ENCODE assay signal across 9 cellular contexts in genomic region chr10:49397036-49397999, GRCh38. TPM values are rescaled to one million over a fixed set of nuclear protein-coding genes. Genes with fewer than 3 reads are reported as not detected.
DNase-seq lines count a peak whose midpoint lies in the region; ATAC-seq, FAIRE-seq and TF ChIP-seq lines count a peak whose summit lies in the region.
"Had no signal": no experiment of that assay in that cellular context is flagged by ENCODE, and none has a peak within 500 bp of the region (broad histone marks: within the 10 kb centered on the region; RNA-seq: fewer than 3 reads in every experiment).

No MANE protein-coding gene starts in this region.

- H3K27me3 ChIP-seq in neuronal stem cell (ENCODE audit: control insufficient read depth in 3 of 3, insufficient read depth in 3 of 3, low read depth in 1 of 3, low read length in 3 of 3): peaks cover 42 to 97% (median 67%) of the 10 kb centered on the region in 3 experiments

- no peak for TF ChIP-seq CTCF in coronary artery (IDR thresholded peaks at IDR 0.05)

- no peaks in the 10 kb centered on the region for H3K79me1 ChIP-seq in neuronal stem cell (ENCODE audit: low read depth, low read length)

- H3K36me3 ChIP-seq in neuronal stem cell (replicated peaks in 1 of 2; ENCODE audit: control insufficient read depth in 2 of 2, insufficient read depth in 2 of 2, low read length in 2 of 2): no peaks in the 10 kb centered on the region
- H3K36me3 ChIP-seq: transverse colon had no signal

- DNase-seq in GM19239 (ENCODE audit: insufficient read length, low spot score) (peak; percentile 23), coronary artery (ENCODE audit: low spot score) (peak; percentile 61), neuronal stem cell (ENCODE audit: low spot score) (peak; percentile 37), NCI-H128 (lab: John Stamatoyannopoulos, UW; ENCODE audit: unreplicated experiment) (no peak)

- ATAC-seq in HG02885 (IDR thresholded peaks at IDR 0.05; ENCODE audit: poor library complexity, unreplicated experiment) (peak; percentile 22), HG03521 (IDR thresholded peaks at IDR 0.05; ENCODE audit: unreplicated experiment) (no peak), GM18520 (IDR thresholded peaks at IDR 0.05; ENCODE audit: unreplicated experiment) (no peak)

- no CpG with 5 or more reads among the region's 61 CpGs for WGBS in neuronal stem cell (ENCODE audit: extremely low coverage in 2 of 2, insufficient read length in 2 of 2, insufficient replicate concordance in 1 of 2), 2 donors

- H2BK120ac ChIP-seq in neuronal stem cell (ENCODE audit: low read depth, low read length): no peak overlapping the region

- H2AK5ac ChIP-seq in neuronal stem cell (ENCODE audit: low read depth, low read length): no peak overlapping the region

- H2BK15ac ChIP-seq in neuronal stem cell (ENCODE audit: low read length): no peak overlapping the region

- H2BK5ac ChIP-seq in neuronal stem cell (ENCODE audit: low read length): no peak overlapping the region

- H3K4ac ChIP-seq in neuronal stem cell (ENCODE audit: low read length): no peak overlapping the region

- H3K23ac ChIP-seq in neuronal stem cell (ENCODE audit: low read depth, low read length, poor library complexity): peak overlapping the region; percentile 55

- no peak overlapping the region for H3K27ac ChIP-seq in coronary artery
- no peak overlapping the region for H3K27ac ChIP-seq in neuronal stem cell (replicated peaks; ENCODE audit: low read length)
- H3K27ac ChIP-seq: skin epidermis, transverse colon had no signal

- peak overlapping the region; percentile 48 for H3K4me2 ChIP-seq in neuronal stem cell (ENCODE audit: insufficient read depth, low read length, poor library complexity, severe bottlenecking)

- no peaks in the 10 kb centered on the region for H3K9me3 ChIP-seq in neuronal stem cell (replicated peaks in 1 of 2; ENCODE audit: control insufficient read depth in 2 of 2, insufficient read depth in 1 of 2, low read depth in 1 of 2, low read length in 2 of 2)
- H3K9me3 ChIP-seq: transverse colon had no signal

- H2BK12ac ChIP-seq in neuronal stem cell (ENCODE audit: low read length): no peak overlapping the region

- no peak overlapping the region for H3K4me3 ChIP-seq in coronary artery
- peak overlapping the region in 1 of 2 donors; percentile 26 for H3K4me3 ChIP-seq in neuronal stem cell (ENCODE audit: low read length in 2 of 2)

- peak overlapping the region; percentile 92 for H2AFZ ChIP-seq in neuronal stem cell (ENCODE audit: low read length)

- no peak overlapping the region for H4K8ac ChIP-seq in neuronal stem cell (ENCODE audit: low read depth, low read length)

- no peak overlapping the region for H3K9ac ChIP-seq in neuronal stem cell (ENCODE audit: low read depth, low read length, poor library complexity)

- H3K4me1 ChIP-seq in neuronal stem cell (ENCODE audit: control insufficient read depth in 2 of 2, insufficient read depth in 1 of 2, low read depth in 1 of 2, low read length in 2 of 2): peaks cover 0 to 7% of the 10 kb centered on the region in 2 donors

- H3K14ac ChIP-seq in neuronal stem cell (ENCODE audit: low read length): no peak overlapping the region

- H4K91ac ChIP-seq in neuronal stem cell (ENCODE audit: low read depth, low read length, poor library complexity): no peak overlapping the region

- H3K18ac ChIP-seq in neuronal stem cell (ENCODE audit: low read length): no peak overlapping the region

- FAIRE-seq in GM19239 (lab: Jason Lieb, UNC): no peak

RNA-seq across cellular contexts. Expression of gene DRGX, which starts 1.4 kb away (rescaled TPM):
- polyA plus RNA-seq in neuronal stem cell (2013, experiment 1 of 2): not detected
- not detected for polyA plus RNA-seq in neuronal stem cell (2013, experiment 2 of 2)
